Comparison of ENCODE assay signal across 11 cellular contexts in the genomic region with DNA sequence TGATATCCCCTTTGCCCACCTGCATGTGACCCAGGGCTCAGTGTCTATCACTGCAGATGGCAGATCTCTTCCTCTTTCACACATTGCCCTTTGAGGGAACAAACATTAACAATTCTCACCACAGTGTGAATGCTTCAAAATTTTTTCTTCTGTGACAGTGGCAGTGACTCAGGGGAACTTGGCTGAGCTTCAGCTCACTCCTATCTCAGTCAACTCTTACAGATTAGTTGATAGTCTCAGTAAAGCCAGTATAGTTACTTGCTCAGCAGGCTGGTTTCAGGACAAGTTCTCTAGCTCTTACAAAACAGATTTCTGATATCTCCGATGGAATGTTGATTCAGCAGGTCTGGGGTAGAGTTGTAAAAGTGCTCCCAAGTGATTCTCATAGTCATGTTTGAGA.
DNase-seq lines count a peak whose midpoint lies in the region; FAIRE-seq and TF ChIP-seq lines count a peak whose summit lies in the region.
"Had no signal": no experiment of that assay in that cellular context is flagged by ENCODE, and none has a peak within 500 bp of the region (broad histone marks: within the 10 kb centered on the region; RNA-seq: fewer than 3 reads in every experiment).

No MANE protein-coding gene starts in this region.

- no TSS peak for BruUV-seq in endothelial cell of umbilical vein (replicated peaks; lab: Mats Ljungman, UMichigan)

- POLR2A ChIA-PET in endothelial cell of umbilical vein (lab: Charles Lee): no interaction called here
- POLR2A ChIA-PET in CD4-positive, alpha-beta memory T cell (lab: Charles Lee; ENCODE audit: partially characterized antibody): no interaction called here

- H3K9ac ChIP-seq in endothelial cell of umbilical vein (replicated peaks; ENCODE audit: extremely low read depth, insufficient read depth, low read length): no peak overlapping the region

- H3K27me3 Mint-ChIP-seq in neural crest cell (ENCODE audit: low read depth) (no peaks in the 10 kb centered on the region), CD14-positive monocyte (ENCODE audit: low read depth in 3 of 3) (peaks cover 0 to 1% (median 0%) of the 10 kb centered on the region in 3 donors)
- peaks cover 0 to 2% of the 10 kb centered on the region in 2 donors for H3K27me3 Mint-ChIP-seq in CD4-positive, alpha-beta memory T cell

- CTCF ChIA-PET in endothelial cell of umbilical vein (lab: Charles Lee): interaction anchor here (1.0 to 1.4 kb wide), 3 partner anchors 9 to 506 kb away, joined by 3 to 4 read pairs (median 4); no protein-coding TSS in a partner anchor
- CTCF ChIA-PET in CD4-positive, alpha-beta memory T cell (lab: Charles Lee; ENCODE audit: partially characterized antibody): interaction anchor here (0.9 kb wide), 1 partner anchor 11 kb away, joined by 3 read pairs; no protein-coding TSS in a partner anchor

- H3K36me3 Mint-ChIP-seq in neural crest cell (ENCODE audit: low read depth) (peaks cover 3% of the 10 kb centered on the region), CD14-positive monocyte (no peaks in the 10 kb centered on the region)
- H3K36me3 Mint-ChIP-seq in CD4-positive, alpha-beta memory T cell: peaks cover 0 to 5% of the 10 kb centered on the region in 2 donors

- dilution Hi-C loops in endothelial cell of umbilical vein (cut with MboI; ENCODE audit: extremely low pct_ligation_motif_present, low sequenced_read_pairs): no loop called here

- peaks cover 75% of the 10 kb centered on the region for H3K4me1 Mint-ChIP-seq in neural crest cell
- peaks cover 0 to 6% (median 1%) of the 10 kb centered on the region in 4 donors for H3K4me1 Mint-ChIP-seq in CD4-positive, alpha-beta memory T cell
- peaks cover 19% of the 10 kb centered on the region for H3K4me1 Mint-ChIP-seq in CD14-positive monocyte

- no peaks in the 10 kb centered on the region for H3K9me1 ChIP-seq in endothelial cell of umbilical vein (replicated peaks; ENCODE audit: control insufficient read depth, extremely low read depth, insufficient read depth, low read length)

- DNase-seq in ELR (ENCODE audit: low read depth): peak; percentile 68
- DNase-seq in NCI-H226: peak; percentile 30
- DNase-seq in endothelial cell of umbilical vein (ENCODE audit: low read depth, low spot score): peak; percentile 49
- no peak for DNase-seq in neural crest cell (ENCODE audit: low read depth, low spot score)
- no peak for DNase-seq in CD4-positive, alpha-beta memory T cell
- DNase-seq in CD14-positive monocyte (ENCODE audit: low spot score): no peak
- no peak for DNase-seq in NCI-H1417 (lab: John Stamatoyannopoulos, UW)
- DNase-seq in NCI-H510A (lab: John Stamatoyannopoulos, UW): no peak

- TF ChIP-seq CTCF in endothelial cell of umbilical vein (IDR thresholded peaks at IDR 0.05; ENCODE audit: extremely low read depth in 1 of 2, insufficient read depth in 1 of 2, low read depth in 1 of 2, low read length in 2 of 2) (no peak), neural crest cell (conservative IDR thresholded peaks at IDR 0.05) (no peak), CD14-positive monocyte (IDR thresholded peaks at IDR 0.05) (no peak)

- no peak overlapping the region for H2AFZ ChIP-seq in endothelial cell of umbilical vein (ENCODE audit: low read depth, low read length)

- peaks cover 30% of the 10 kb centered on the region for H3K4me1 ChIP-seq in endothelial cell of umbilical vein (ENCODE audit: control insufficient read depth, extremely low read depth, insufficient read depth, low read length)
- H3K4me1 ChIP-seq in CD4-positive, alpha-beta memory T cell (ENCODE audit: insufficient read depth, low read length): no peaks in the 10 kb centered on the region
- H3K4me1 ChIP-seq: HAP-1 had no signal

- H3K27ac ChIP-seq in endothelial cell of umbilical vein (ENCODE audit: insufficient read depth, low read depth, low read length): no peak overlapping the region
- H3K27ac ChIP-seq in CD4-positive, alpha-beta memory T cell (ENCODE audit: low read depth, low read length): no peak overlapping the region

- H3K9me3 ChIP-seq in endothelial cell of umbilical vein (replicated peaks; ENCODE audit: control insufficient read depth, insufficient read depth, low read length): no peaks in the 10 kb centered on the region
- no peaks in the 10 kb centered on the region for H3K9me3 ChIP-seq in CD4-positive, alpha-beta memory T cell (ENCODE audit: control insufficient read depth in 1 of 2, low read length in 2 of 2)
- H3K9me3 ChIP-seq: HAP-1, tibial nerve had no signal

- no peak for TF ChIP-seq POLR2A in endothelial cell of umbilical vein (IDR thresholded peaks at IDR 0.05; ENCODE audit: low read depth, low read length)

- H3K27ac Mint-ChIP-seq in neural crest cell (ENCODE audit: unreplicated experiment): peak overlapping the region; percentile 35
- H3K27ac Mint-ChIP-seq in CD4-positive, alpha-beta memory T cell: no peak overlapping the region
- H3K27ac Mint-ChIP-seq in CD14-positive monocyte: no peak overlapping the region
- H3K27ac Mint-ChIP-seq: activated T-helper 1 cell treated with anti-CD3 and anti-CD28 coated beads, Interleukin-12 subunit alpha, Interleukin-12 subunit beta, Interleukin-2, Interleukin-4 antibody, amounts not matched to agents 30 ng/mL and 10 ng/mL and 1 ng/mL, durations not matched to agents 14 hours and 24 hours and 36 hours had no signal

- peak overlapping the region; percentile 26 for H3K4me2 ChIP-seq in endothelial cell of umbilical vein (ENCODE audit: insufficient read depth, low read length)

- intact Hi-C loops in endothelial cell of umbilical vein (cut with micrococcal nuclease) (no loop called here), CD14-positive monocyte (cut with micrococcal nuclease) (loop anchor here in 1 of 2 donors (10.0 kb wide), 1 partner anchor 92 kb away; no protein-coding TSS in a partner anchor)
- intact Hi-C loops in CD4-positive, alpha-beta memory T cell (cut with micrococcal nuclease): no loop called here

- H3K79me2 ChIP-seq in endothelial cell of umbilical vein (ENCODE audit: control insufficient read depth, insufficient read depth, low read length): no peaks in the 10 kb centered on the region

- FAIRE-seq in endothelial cell of umbilical vein (lab: Jason Lieb, UNC): peak; percentile 64

- H3K4me3 Mint-ChIP-seq in neural crest cell (no peak overlapping the region), CD14-positive monocyte (no peak overlapping the region)
- H3K4me3 Mint-ChIP-seq in CD4-positive, alpha-beta memory T cell: no peak overlapping the region
- H3K4me3 Mint-ChIP-seq: activated T-helper 1 cell treated with anti-CD3 and anti-CD28 coated beads, Interleukin-12 subunit alpha, Interleukin-12 subunit beta, Interleukin-2, Interleukin-4 antibody, amounts not matched to agents 30 ng/mL and 10 ng/mL and 1 ng/mL, durations not matched to agents 14 hours and 24 hours and 36 hours had no signal

- H3K4me3 ChIP-seq in endothelial cell of umbilical vein (replicated peaks in 1 of 3; ENCODE audit: insufficient read depth in 1 of 3, low read depth in 1 of 3, low read length in 3 of 3): no peak overlapping the region
- no peak overlapping the region for H3K4me3 ChIP-seq in CD4-positive, alpha-beta memory T cell (ENCODE audit: low read length in 2 of 2)
- H3K4me3 ChIP-seq: HAP-1, tibial nerve had no signal

- no peaks in the 10 kb centered on the region for H4K20me1 ChIP-seq in endothelial cell of umbilical vein (replicated peaks; ENCODE audit: control insufficient read depth, extremely low read depth, insufficient read depth, low read length)

- H3K27me3 ChIP-seq in endothelial cell of umbilical vein (ENCODE audit: control insufficient read depth in 2 of 2, insufficient read depth in 2 of 2, low read length in 2 of 2): no peaks in the 10 kb centered on the region
- no peaks in the 10 kb centered on the region for H3K27me3 ChIP-seq in CD4-positive, alpha-beta memory T cell (ENCODE audit: insufficient read depth, low read length)
- H3K27me3 ChIP-seq: tibial nerve had no signal

- H3K9me3 Mint-ChIP-seq in neural crest cell: no peaks in the 10 kb centered on the region
- H3K9me3 Mint-ChIP-seq in CD4-positive, alpha-beta memory T cell: no peaks in the 10 kb centered on the region
- peaks cover 0 to 5% (median 0%) of the 10 kb centered on the region in 7 donors for H3K9me3 Mint-ChIP-seq in CD14-positive monocyte
- H3K9me3 Mint-ChIP-seq: activated T-helper 1 cell treated with anti-CD3 and anti-CD28 coated beads, Interleukin-12 subunit alpha, Interleukin-12 subunit beta, Interleukin-2, Interleukin-4 antibody, amounts not matched to agents 30 ng/mL and 10 ng/mL and 1 ng/mL, durations not matched to agents 14 hours and 24 hours and 36 hours had no signal

- no peaks in the 10 kb centered on the region for H3K36me3 ChIP-seq in endothelial cell of umbilical vein (ENCODE audit: control insufficient read depth in 2 of 2, extremely low read depth in 1 of 2, insufficient read depth in 2 of 2, low read length in 2 of 2)
- H3K36me3 ChIP-seq in CD4-positive, alpha-beta memory T cell (ENCODE audit: insufficient read depth, low read length): no peaks in the 10 kb centered on the region
- H3K36me3 ChIP-seq: HAP-1, tibial nerve had no signal

TF ChIP-seq in endothelial cell of umbilical vein, 7 proteins besides CTCF, POLR2A, EP300 and RAD21:
- TF ChIP-seq, protein P1, sequence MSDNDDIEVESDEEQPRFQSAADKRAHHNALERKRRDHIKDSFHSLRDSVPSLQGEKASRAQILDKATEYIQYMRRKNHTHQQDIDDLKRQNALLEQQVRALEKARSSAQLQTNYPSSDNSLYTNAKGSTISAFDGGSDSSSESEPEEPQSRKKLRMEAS (IDR thresholded peaks at IDR 0.05; ENCODE audit: insufficient read depth, insufficient read length): no peak
- TF ChIP-seq EZH2 (IDR thresholded peaks at IDR 0.05; ENCODE audit: borderline replicate concordance, low read depth, low read length, severe bottlenecking): no peak
- no peak for TF ChIP-seq MYC (IDR thresholded peaks at IDR 0.05; ENCODE audit: low read depth, low read length)
- peak; percentile 38 for TF ChIP-seq GATA2 (IDR thresholded peaks at IDR 0.05; ENCODE audit: insufficient read depth, insufficient read length, low read depth, low read length)
- no peak for TF ChIP-seq POLR2AphosphoS5 (IDR thresholded peaks at IDR 0.05; ENCODE audit: insufficient read depth, low read depth, low read length)
- TF ChIP-seq JUN (IDR thresholded peaks at IDR 0.05; ENCODE audit: borderline replicate concordance, insufficient read depth, insufficient read length, low read depth): no peak
- peak; percentile 40 for TF ChIP-seq FOS (IDR thresholded peaks at IDR 0.05; ENCODE audit: borderline replicate concordance, insufficient read depth, low read length)

Comparison
In these comparisons a context has a peak if more than half of its experiments do, and no peak if none do; other contexts are left out.
1. DNase-seq: peak in ELR (single experiment), NCI-H226 (single experiment) and endothelial cell of umbilical vein (single experiment); none in neural crest cell (single experiment), CD4-positive, alpha-beta memory T cell (0 of 5), CD14-positive monocyte (single experiment), NCI-H1417 (0 of 3) and NCI-H510A (single experiment).